In the genomic region with DNA sequence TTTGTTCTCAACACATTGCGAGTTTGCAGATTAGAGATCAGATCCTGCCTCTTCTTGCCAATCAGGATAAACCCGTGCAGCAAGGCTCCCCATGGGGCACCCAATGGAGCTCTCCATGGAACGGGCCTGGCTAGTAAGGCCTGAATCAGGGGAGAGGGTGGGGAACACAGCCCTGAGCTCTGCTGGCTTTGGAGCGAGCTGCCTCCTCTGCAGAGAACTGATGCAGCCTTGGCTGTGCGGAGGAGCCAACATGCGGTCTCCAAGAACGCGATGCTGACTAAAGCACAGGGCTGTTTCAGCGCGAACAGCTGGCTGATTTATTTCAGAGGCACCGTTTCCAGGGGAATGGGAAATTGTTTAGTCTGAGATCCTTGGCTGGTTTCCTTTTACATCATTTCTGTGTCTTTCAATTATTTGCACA, we compare ENCODE assay signal across 11 cellular contexts.
DNase-seq lines count a peak whose midpoint lies in the region; ATAC-seq and TF ChIP-seq lines count a peak whose summit lies in the region.
"Had no signal": no experiment of that assay in that cellular context is flagged by ENCODE, and none has a peak within 500 bp of the region (broad histone marks: within the 10 kb centered on the region; RNA-seq: fewer than 3 reads in every experiment).

No MANE protein-coding gene starts in this region.

- H3K79me2 ChIP-seq in osteoblast (ENCODE audit: insufficient read depth, low read length): no peaks in the 10 kb centered on the region

- H3K4me2 ChIP-seq in osteoblast (ENCODE audit: insufficient read depth, low read length): no peak overlapping the region

- no peaks in the 10 kb centered on the region for H3K9me3 ChIP-seq in osteoblast (ENCODE audit: low read depth, low read length)

- H3K4me1 Mint-ChIP-seq in WTC11: no peaks in the 10 kb centered on the region
- H3K4me1 Mint-ChIP-seq: T-helper 17 cell had no signal

- intact Hi-C loops in Right ventricle myocardium superior (cut with DNase I): no loop called here

- H3K4me1 ChIP-seq in osteoblast (ENCODE audit: insufficient read depth, low read length): no peaks in the 10 kb centered on the region

- H3K4me3 Mint-ChIP-seq in WTC11: no peak overlapping the region
- H3K4me3 Mint-ChIP-seq: effector memory CD8-positive, alpha-beta T cell; T-helper 17 cell had no signal

- H4K20me1 ChIP-seq in osteoblast (ENCODE audit: insufficient read depth, low read length): no peaks in the 10 kb centered on the region

- H3K36me3 ChIP-seq in osteoblast (ENCODE audit: insufficient read depth, low read length): no peaks in the 10 kb centered on the region

- H3K9me3 Mint-ChIP-seq in WTC11: no peaks in the 10 kb centered on the region; the same call in 1 of the 2 replicates
- H3K9me3 Mint-ChIP-seq: effector memory CD8-positive, alpha-beta T cell had no signal

- ATAC-seq in WTC11 (peak; percentile 52), Right ventricle myocardium superior (ENCODE audit: poor library complexity) (peak; percentile 61)
- ATAC-seq: effector memory CD8-positive, alpha-beta T cell; T-helper 17 cell had no signal

- no peak overlapping the region for H3K27ac Mint-ChIP-seq in WTC11
- H3K27ac Mint-ChIP-seq: effector memory CD8-positive, alpha-beta T cell; T-helper 17 cell had no signal

- no peak overlapping the region for H2AFZ ChIP-seq in osteoblast (ENCODE audit: low read length)

- H3K4me3 ChIP-seq in osteoblast (ENCODE audit: insufficient read depth, low read length): no peak overlapping the region

- TF ChIP-seq CTCF in WTC11 (IDR thresholded peaks at IDR 0.05) (no peak), osteoblast (IDR thresholded peaks at IDR 0.05; ENCODE audit: extremely low read depth, low read depth, low read length) (no peak)

- in situ Hi-C loops in G401 (cut with HindIII; ENCODE audit: low sequenced_read_pairs): no loop called here

- H3K27me3 ChIP-seq in osteoblast (ENCODE audit: insufficient read depth, low read length): peaks cover 37% of the 10 kb centered on the region

- no peaks in the 10 kb centered on the region for H3K27me3 Mint-ChIP-seq in WTC11 (ENCODE audit: low read depth)

- CTCF ChIA-PET in WTC11 (lab: Charles Lee): interaction anchor here (1.4 kb wide), 1 partner anchor 473 kb away, joined by 3 read pairs; no protein-coding TSS in a partner anchor
- CTCF ChIA-PET in HEK293T (lab: Yijun Ruan, JAX): no interaction called here

- no peak overlapping the region for H3K27ac ChIP-seq in osteoblast (ENCODE audit: low read depth, low read length)

- H3K36me3 Mint-ChIP-seq in WTC11: no peaks in the 10 kb centered on the region

- DNase-seq in DMS 273 (lab: John Stamatoyannopoulos, UW; ENCODE audit: unreplicated experiment) (peak; percentile 92), WTC11 (ENCODE audit: low spot score) (no peak), Right ventricle myocardium superior (peak; percentile 73), osteoblast (ENCODE audit: insufficient read length, low spot score, missing footprints) (peak; percentile 44), HEK293T (ENCODE audit: extremely low spot score) (no peak), G401 (ENCODE audit: low spot score) (no peak), NCI-H128 (lab: John Stamatoyannopoulos, UW; ENCODE audit: unreplicated experiment) (no peak)
- no peak for DNase-seq in activated CD4-positive, alpha-beta T cell treated with anti-CD3 and anti-CD28 coated beads, Interleukin-2, amount 50 U/mL, for 48 hours
- DNase-seq: activated T-cell treated with anti-CD3 and anti-CD28 coated beads, Interleukin-2, amount 50 U/mL, for 1 hour; effector memory CD8-positive, alpha-beta T cell; T-helper 17 cell had no signal

- POLR2A ChIA-PET in WTC11 (lab: Charles Lee) (no interaction called here), HEK293T (lab: Yijun Ruan, JAX) (no interaction called here)

TF ChIP-seq in WTC11, 78 proteins besides CTCF, POLR2A, EP300 and RAD21 (continues in another document):
- TF ChIP-seq MAX (CRISPR knock-in tag; IDR thresholded peaks at IDR 0.05) (no peak), ATF6 (CRISPR knock-in tag; IDR thresholded peaks at IDR 0.05) (no peak), ZNF416 (CRISPR knock-in tag; IDR thresholded peaks at IDR 0.05) (no peak), ZNF121 (CRISPR knock-in tag; IDR thresholded peaks at IDR 0.05) (no peak), NR2C2 (CRISPR knock-in tag; IDR thresholded peaks at IDR 0.05) (no peak), TCF7 (CRISPR knock-in tag; IDR thresholded peaks at IDR 0.05; ENCODE audit: low read depth) (no peak), TEAD1 (CRISPR knock-in tag; IDR thresholded peaks at IDR 0.05) (no peak), TP53 (CRISPR knock-in tag; IDR thresholded peaks at IDR 0.05) (no peak)
- TF ChIP-seq, protein P1, sequence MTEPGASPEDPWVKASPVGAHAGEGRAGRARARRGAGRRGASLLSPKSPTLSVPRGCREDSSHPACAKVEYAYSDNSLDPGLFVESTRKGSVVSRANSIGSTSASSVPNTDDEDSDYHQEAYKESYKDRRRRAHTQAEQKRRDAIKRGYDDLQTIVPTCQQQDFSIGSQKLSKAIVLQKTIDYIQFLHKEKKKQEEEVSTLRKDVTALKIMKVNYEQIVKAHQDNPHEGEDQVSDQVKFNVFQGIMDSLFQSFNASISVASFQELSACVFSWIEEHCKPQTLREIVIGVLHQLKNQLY (CRISPR knock-in tag; IDR thresholded peaks at IDR 0.05): no peak

TF ChIP-seq in HEK293T, 16 proteins besides CTCF, POLR2A, EP300 and RAD21:
- TF ChIP-seq SP1 (IDR thresholded peaks at IDR 0.05) (no peak), FOXM1 (IDR thresholded peaks at IDR 0.05; ENCODE audit: borderline replicate concordance) (no peak), LEF1 (IDR thresholded peaks at IDR 0.05; ENCODE audit: borderline replicate concordance) (no peak), CTBP1 (IDR thresholded peaks at IDR 0.05; ENCODE audit: borderline replicate concordance) (no peak), TARDBP (IDR thresholded peaks at IDR 0.05) (no peak), HDGF (IDR thresholded peaks at IDR 0.05; ENCODE audit: borderline replicate concordance) (no peak), BHLHE40 (IDR thresholded peaks at IDR 0.05; ENCODE audit: borderline replicate concordance) (no peak), ARNT (IDR thresholded peaks at IDR 0.05) (no peak), ZNF384 (IDR thresholded peaks at IDR 0.05) (no peak), NFRKB (IDR thresholded peaks at IDR 0.05) (no peak), L3MBTL2 (conservative IDR thresholded peaks at IDR 0.05) (no peak)

Comparison
In these comparisons a context has a peak if more than half of its experiments do, and no peak if none do; other contexts are left out.
1. DNase-seq: peak in DMS 273 (single experiment), Right ventricle myocardium superior (single experiment) and osteoblast (single experiment); none in WTC11 (single experiment), activated CD4-positive, alpha-beta T cell treated with anti-CD3 and anti-CD28 coated beads, Interleukin-2, amount 50 U/mL, for 48 hours (0 of 2), HEK293T (single experiment), G401 (single experiment) and NCI-H128 (single experiment).